ENCODE assay signal across 8 cellular contexts in the genomic region with DNA sequence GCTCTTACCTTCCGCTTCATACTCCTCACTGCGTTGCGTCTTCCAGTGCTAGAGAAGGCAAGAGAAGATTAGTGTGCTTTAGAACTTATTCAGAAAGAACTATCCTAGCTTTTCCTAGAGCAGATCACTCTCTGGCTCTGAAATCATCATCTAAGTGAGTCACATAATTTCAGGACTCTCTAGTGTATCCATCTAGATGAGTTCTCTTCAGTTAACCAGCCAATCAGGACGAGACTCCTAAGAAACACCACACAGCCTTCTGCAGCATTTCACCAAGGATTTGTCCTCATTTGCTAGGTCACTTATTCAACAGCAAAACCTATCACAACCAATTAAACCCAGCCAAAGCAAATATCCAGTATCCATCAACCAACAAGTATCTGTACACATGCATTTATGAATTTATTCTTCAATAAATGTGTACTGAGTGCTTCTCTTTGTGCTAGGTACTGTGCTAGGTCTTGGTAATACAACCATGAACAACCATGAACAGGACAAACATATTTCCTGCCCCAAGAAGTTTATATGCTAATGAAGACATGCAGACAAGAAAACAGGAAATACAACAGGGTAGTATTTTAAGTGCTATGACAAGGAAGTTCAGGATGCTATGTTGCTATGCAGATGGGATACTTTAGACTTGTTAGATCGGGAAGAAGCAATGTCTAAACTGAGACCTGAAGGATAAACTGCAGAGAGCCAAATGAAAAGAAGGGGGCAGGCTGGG. TPM values are rescaled to one million over a fixed set of nuclear protein-coding genes. Genes with fewer than 3 reads are reported as not detected.
DNase-seq lines count a peak whose midpoint lies in the region; ATAC-seq and TF ChIP-seq lines count a peak whose summit lies in the region.

No MANE protein-coding gene starts in this region.

- CTCF ChIA-PET in T-cell (lab: Charles Lee), result interaction anchor here (0.8 to 6.0 kb wide), 13 partner anchors 7 to 461 kb away, joined by 3 to 132 read pairs (median 4); no protein-coding TSS in a partner anchor

- H3K4me1 ChIP-seq in foreskin keratinocyte (peaks cover 11% of the 10 kb centered on the region), thymus (ENCODE audit: control insufficient read depth, insufficient read depth, low read length) (peaks cover 12% of the 10 kb centered on the region), mesendoderm (ENCODE audit: control insufficient read depth, low read depth, low read length) (peaks cover 8% of the 10 kb centered on the region)

- H3K36me3 Mint-ChIP-seq in natural killer cell (peaks cover 15% of the 10 kb centered on the region), T-cell (peaks cover 33% of the 10 kb centered on the region)
- peaks cover 14% of the 10 kb centered on the region for H3K36me3 Mint-ChIP-seq in natural killer cell treated with Interleukin-12 subunit alpha and Interleukin-12 subunit beta and Interleukin-15 and Interleukin-18, amount 100 ng/mL, for 72 hours

- H3K4ac ChIP-seq in mesendoderm (ENCODE audit: low read depth, low read length), result no peak overlapping the region

- no peaks in the 10 kb centered on the region for H3K79me1 ChIP-seq in mesendoderm (ENCODE audit: low read length)

- H3K9me3 ChIP-seq in thymus (ENCODE audit: control insufficient read depth), result no peaks in the 10 kb centered on the region

- intact Hi-C loops in natural killer cell (cut with micrococcal nuclease), result loop anchor here (2.0 to 10.0 kb wide), 3 partner anchors 82 to 454 kb away; no protein-coding TSS in a partner anchor

- no peaks in the 10 kb centered on the region for H3K9me3 Mint-ChIP-seq in natural killer cell
- H3K9me3 Mint-ChIP-seq in natural killer cell treated with Interleukin-12 subunit alpha and Interleukin-12 subunit beta and Interleukin-15 and Interleukin-18, amount 100 ng/mL, for 72 hours, result no peaks in the 10 kb centered on the region
- no peaks in the 10 kb centered on the region for H3K9me3 Mint-ChIP-seq in T-cell

- ATAC-seq in natural killer cell, result no peak
- no peak for ATAC-seq in natural killer cell treated with Interleukin-12 subunit alpha and Interleukin-12 subunit beta and Interleukin-15 and Interleukin-18, amount 100 ng/mL, for 72 hours
- ATAC-seq in T-cell (replicated peaks in 1 of 4), result peak in 2 of 4 experiments; percentile 58 to 65
- ATAC-seq in foreskin keratinocyte, result peak; percentile 64
- ATAC-seq in HG03432 (IDR thresholded peaks at IDR 0.05; ENCODE audit: unreplicated experiment), result no peak
- ATAC-seq in HG03460 (IDR thresholded peaks at IDR 0.05; ENCODE audit: unreplicated experiment), result no peak

- H3K27me3 ChIP-seq in foreskin keratinocyte (no peaks in the 10 kb centered on the region), thymus (ENCODE audit: control insufficient read depth, insufficient read depth) (no peaks in the 10 kb centered on the region), mesendoderm (ENCODE audit: insufficient read depth, low read length, poor library complexity) (no peaks in the 10 kb centered on the region)

- no peak overlapping the region for H2BK15ac ChIP-seq in mesendoderm (replicated peaks; ENCODE audit: low read depth)

- H2AK5ac ChIP-seq in mesendoderm (ENCODE audit: low read length), result no peak overlapping the region

- no peak overlapping the region for H3K9ac ChIP-seq in mesendoderm (ENCODE audit: low read length)

- 94% methylated on average over 5 of the region's 5 CpGs for WGBS in thymus
- WGBS in mesendoderm (ENCODE audit: extremely low coverage, insufficient coverage, low lambda C conversion rate), result no CpG with 5 or more reads among the region's 5 CpGs

- H2BK5ac ChIP-seq in mesendoderm (ENCODE audit: low read length), result no peak overlapping the region

- POLR2A ChIA-PET in T-cell (lab: Charles Lee), result no interaction called here

- H3K56ac ChIP-seq in mesendoderm (ENCODE audit: low read length), result no peak overlapping the region

- TF ChIP-seq CTCF in natural killer cell (IDR thresholded peaks at IDR 0.05), result no peak
- TF ChIP-seq CTCF in foreskin keratinocyte (conservative IDR thresholded peaks at IDR 0.05), result no peak

- peaks cover 11% of the 10 kb centered on the region for H3K36me3 ChIP-seq in thymus (ENCODE audit: control insufficient read depth, insufficient read depth)
- H3K36me3 ChIP-seq in mesendoderm (ENCODE audit: control insufficient read depth, insufficient read depth, low read length), result no peaks in the 10 kb centered on the region

- H3K4me2 ChIP-seq in mesendoderm (ENCODE audit: low read length), result no peak overlapping the region

- DNase-seq in natural killer cell (no peak), T-cell (no peak), foreskin keratinocyte (peak in 1 of 2 donors; percentile 25), mesendoderm (no peak)
- no peak for DNase-seq in natural killer cell treated with Interleukin-12 subunit alpha and Interleukin-12 subunit beta and Interleukin-15 and Interleukin-18, amount 100 ng/mL, for 72 hours (ENCODE audit: low spot score)

- H4K8ac ChIP-seq in mesendoderm (ENCODE audit: low read depth, low read length), result no peak overlapping the region

- H3K4me3 ChIP-seq in thymus (ENCODE audit: low read length) (no peak overlapping the region), mesendoderm (ENCODE audit: low read length) (no peak overlapping the region)

- H3K79me2 ChIP-seq in mesendoderm (ENCODE audit: control insufficient read depth, insufficient read depth, low read length), result no peaks in the 10 kb centered on the region

- H3K18ac ChIP-seq in mesendoderm (ENCODE audit: low read length), result no peak overlapping the region

- H3K27me3 Mint-ChIP-seq in natural killer cell (ENCODE audit: low read depth in 2 of 2) (no peaks in the 10 kb centered on the region), T-cell (no peaks in the 10 kb centered on the region)
- no peaks in the 10 kb centered on the region for H3K27me3 Mint-ChIP-seq in natural killer cell treated with Interleukin-12 subunit alpha and Interleukin-12 subunit beta and Interleukin-15 and Interleukin-18, amount 100 ng/mL, for 72 hours

- no peak overlapping the region for H4K5ac ChIP-seq in mesendoderm (ENCODE audit: low read length)

- H3K4me3 Mint-ChIP-seq in natural killer cell, result peak overlapping the region; percentile 38
- no peak overlapping the region for H3K4me3 Mint-ChIP-seq in natural killer cell treated with Interleukin-12 subunit alpha and Interleukin-12 subunit beta and Interleukin-15 and Interleukin-18, amount 100 ng/mL, for 72 hours
- H3K4me3 Mint-ChIP-seq in T-cell, result peak overlapping the region in 1 of 3 donors; percentile 45

- H3K27ac Mint-ChIP-seq in natural killer cell, result peak overlapping the region; percentile 3 to 37
- H3K27ac Mint-ChIP-seq in natural killer cell treated with Interleukin-12 subunit alpha and Interleukin-12 subunit beta and Interleukin-15 and Interleukin-18, amount 100 ng/mL, for 72 hours, result peak overlapping the region in 1 of 2 donors; percentile 16
- H3K27ac Mint-ChIP-seq in T-cell, result peak overlapping the region; percentile 92 to 98

- peaks cover 28 to 38% of the 10 kb centered on the region in 2 donors for H3K4me1 Mint-ChIP-seq in natural killer cell
- peaks cover 19 to 31% of the 10 kb centered on the region in 2 donors for H3K4me1 Mint-ChIP-seq in natural killer cell treated with Interleukin-12 subunit alpha and Interleukin-12 subunit beta and Interleukin-15 and Interleukin-18, amount 100 ng/mL, for 72 hours (ENCODE audit: low read depth in 2 of 2)
- H3K4me1 Mint-ChIP-seq in T-cell, result peaks cover 54 to 66% (median 57%) of the 10 kb centered on the region in 3 donors

- H3K27ac ChIP-seq in foreskin keratinocyte (no peak overlapping the region), thymus (ENCODE audit: low read depth) (peak overlapping the region; percentile 15), mesendoderm (ENCODE audit: low read depth, low read length) (no peak overlapping the region)

- no peak overlapping the region for H2BK120ac ChIP-seq in mesendoderm (ENCODE audit: low read depth, low read length)

- H3K23ac ChIP-seq in mesendoderm (ENCODE audit: low read length), result no peak overlapping the region

RNA-seq across cellular contexts. Expression of a gene that starts 52.0 kb away (rescaled TPM):
- 100 to 1,000 TPM in 2 of 3 donors, 10 to 100 TPM in 1; 90.8 to 127 (median 118) TPM for total RNA-seq in natural killer cell
- total RNA-seq in natural killer cell treated with Interleukin-12 subunit alpha and Interleukin-12 subunit beta and Interleukin-15 and Interleukin-18, amount 100 ng/mL, for 72 hours, result 10 to 100 TPM; 52.0 to 74.5 TPM
- 100 to 1,000 TPM in 3 of 5 donors, 10 to 100 TPM in 2; 92.8 to 141 (median 106) TPM for total RNA-seq in T-cell
- 29.6 and 29.7 TPM in 2 replicates for total RNA-seq in foreskin keratinocyte
- 4.2 and 5.9 TPM in 2 replicates for polyA plus RNA-seq in foreskin keratinocyte
- polyA plus RNA-seq in thymus, result 14.7 TPM
- 11.5 TPM for polyA plus RNA-seq in mesendoderm (2013, experiment 1 of 2)
- polyA plus RNA-seq in mesendoderm (2013, experiment 2 of 2), result 12.2 TPM
